11 cellular contexts compared by ENCODE assay signal in genomic region chr2:11417946-11418585, GRCh38. TPM values are rescaled to one million over a fixed set of nuclear protein-coding genes. Genes with fewer than 3 reads are reported as not detected.
DNase-seq lines count a peak whose midpoint lies in the region; ATAC-seq, FAIRE-seq and TF ChIP-seq lines count a peak whose summit lies in the region.
"Had no signal": no experiment of that assay in that cellular context is flagged by ENCODE, and none has a peak within 500 bp of the region (broad histone marks: within the 10 kb centered on the region; RNA-seq: fewer than 3 reads in every experiment).

No MANE protein-coding gene starts in this region.

- peak in 1 of 2 experiments; percentile 57; a peak in 2 of 4 replicates for TF ChIP-seq RAD21 in K562 (CRISPR knock-in tag; conservative IDR thresholded peaks at IDR 0.05 in 1 of 2, IDR thresholded peaks at IDR 0.05 in 1 of 2)

- H3K27me3 Mint-ChIP-seq in neural crest cell (ENCODE audit: low read depth), result no peaks in the 10 kb centered on the region

- no peak overlapping the region for H3K4me3 ChIP-seq in KMS-11 (IDR thresholded peaks at IDR 0.05; ENCODE audit: insufficient read depth, low read depth, low read length)
- H3K4me3 ChIP-seq in K562, result no peak overlapping the region

- in situ Hi-C loops in K562 (cut with MboI), result loop anchor here (25.0 kb wide), 3 partner anchors 181 to 581 kb away; a partner anchor contains a TSS

- intact Hi-C loops in K562 (cut with micrococcal nuclease), result loop anchor here (1.0 to 10.0 kb wide), 2 partner anchors 166 to 583 kb away; no protein-coding TSS in a partner anchor

- H3K4me2 ChIP-seq in KMS-11, result no peak overlapping the region
- H3K4me2 ChIP-seq in K562 (ENCODE audit: insufficient read depth, low read length), result no peak overlapping the region

- H3K27me3 ChIP-seq in KMS-11 (ENCODE audit: insufficient read depth, low read depth), result no peaks in the 10 kb centered on the region
- H3K27me3 ChIP-seq in K562 (ENCODE audit: control insufficient read depth in 2 of 2, insufficient read depth in 2 of 2, low read length in 2 of 2), result no peaks in the 10 kb centered on the region

- H3K79me2 ChIP-seq in KMS-11 (ENCODE audit: insufficient read depth, low read depth), result no peaks in the 10 kb centered on the region
- H3K79me2 ChIP-seq in K562 (ENCODE audit: control insufficient read depth, insufficient read depth, low read length), result no peaks in the 10 kb centered on the region

- WGBS in K562 (ENCODE audit: insufficient coverage, low coverage, missing lambda C conversion rate), result 24% methylated on average over 8 of the region's 8 CpGs

- FAIRE-seq in K562 (lab: Jason Lieb, UNC), result no peak

- H2AFZ ChIP-seq in KMS-11 (ENCODE audit: low read depth) (no peak overlapping the region), K562 (ENCODE audit: low read depth, low read length) (no peak overlapping the region)

- BruUV-seq in K562 (replicated peaks; lab: Mats Ljungman, UMichigan), result no TSS peak

- H3K9ac ChIP-seq in KMS-11, result no peak overlapping the region
- no peak overlapping the region for H3K9ac ChIP-seq in K562 (ENCODE audit: insufficient read depth in 1 of 2, low read depth in 2 of 2, low read length in 2 of 2)

- H3K9me3 Mint-ChIP-seq in neural crest cell, result peaks cover 7% of the 10 kb centered on the region

- H3K36me3 Mint-ChIP-seq in neural crest cell (ENCODE audit: low read depth), result no peaks in the 10 kb centered on the region

- H3K4me3 Mint-ChIP-seq in neural crest cell, result no peak overlapping the region
- H3K4me3 Mint-ChIP-seq: activated T-helper 1 cell treated with anti-CD3 and anti-CD28 coated beads, Interleukin-12 subunit alpha, Interleukin-12 subunit beta, Interleukin-2, Interleukin-4 antibody, amounts not matched to agents 30 ng/mL and 10 ng/mL and 1 ng/mL, durations not matched to agents 14 hours and 24 hours and 36 hours had no signal

- H3K27ac ChIP-seq in KMS-11 (no peak overlapping the region), K562 (ENCODE audit: extremely low read depth, low read depth, low read length) (no peak overlapping the region)

- no peak overlapping the region for H3K27ac Mint-ChIP-seq in neural crest cell (ENCODE audit: unreplicated experiment)
- H3K27ac Mint-ChIP-seq: activated T-helper 1 cell treated with anti-CD3 and anti-CD28 coated beads, Interleukin-12 subunit alpha, Interleukin-12 subunit beta, Interleukin-2, Interleukin-4 antibody, amounts not matched to agents 30 ng/mL and 10 ng/mL and 1 ng/mL, durations not matched to agents 14 hours and 24 hours and 36 hours had no signal

- DNase-seq in NCI-H748 (lab: John Stamatoyannopoulos, UW; ENCODE audit: unreplicated experiment), result peak; percentile 44
- no peak for DNase-seq in NCI-H748 treated with DMSO at 0.1 percent for 48 hours (lab: John Stamatoyannopoulos, UW)
- DNase-seq in K562 (ENCODE audit: extremely low read depth in 1 of 4, low spot score in 3 of 4), result peak; percentile 45 to 66 (median 58)
- DNase-seq in neural crest cell (ENCODE audit: low read depth, low spot score), result no peak
- no peak for DNase-seq in SK-N-DZ (ENCODE audit: low spot score)
- DNase-seq: GOT3, NCI-H2029 had no signal

- H3K9me1 ChIP-seq in K562 (ENCODE audit: control insufficient read depth, insufficient read depth, low read length), result no peaks in the 10 kb centered on the region

- H3K4me1 Mint-ChIP-seq in neural crest cell, result peaks cover 7% of the 10 kb centered on the region

- ATAC-seq in K562 (peak; percentile 33; the same call in 1 of the 3 replicates), HG03025 (IDR thresholded peaks at IDR 0.05; ENCODE audit: low FRiP score, unreplicated experiment) (no peak), HG02763 (IDR thresholded peaks at IDR 0.05; ENCODE audit: unreplicated experiment) (no peak)

- H3K4me1 ChIP-seq in KMS-11 (ENCODE audit: low read depth, poor library complexity, severe bottlenecking), result no peaks in the 10 kb centered on the region
- no peaks in the 10 kb centered on the region for H3K4me1 ChIP-seq in K562 (replicated peaks in 1 of 2; ENCODE audit: control insufficient read depth in 2 of 2, insufficient read depth in 2 of 2, low read length in 2 of 2)

- TF ChIP-seq EP300 in K562 (IDR thresholded peaks at IDR 0.05; ENCODE audit: low read length), result no peak

- CTCF ChIA-PET in K562 (lab: Yijun Ruan, JAX; ENCODE audit: low intra/inter-chr PET ratio), result no interaction called here

- H3K9me3 ChIP-seq in K562 (replicated peaks; ENCODE audit: control insufficient read depth, insufficient read depth, low read depth, low read length), result peaks cover 6% of the 10 kb centered on the region

- no peaks in the 10 kb centered on the region for H3K36me3 ChIP-seq in KMS-11 (ENCODE audit: insufficient read depth)
- H3K36me3 ChIP-seq in K562 (ENCODE audit: control insufficient read depth, insufficient read depth, low read length), result no peaks in the 10 kb centered on the region

- peak; percentile 71 for TF ChIP-seq CTCF in KMS-11 (conservative IDR thresholded peaks at IDR 0.05; ENCODE audit: low read depth, low read length)
- TF ChIP-seq CTCF in K562 (IDR thresholded peaks at IDR 0.05 in 2 of 3, conservative IDR thresholded peaks at IDR 0.05 in 1 of 3; ENCODE audit: insufficient read depth in 2 of 3, low read depth in 1 of 3, low read length in 3 of 3), result peak; percentile 62 to 67 (median 63)
- peak; percentile 60 for TF ChIP-seq CTCF in neural crest cell (conservative IDR thresholded peaks at IDR 0.05)

- POLR2A ChIA-PET in K562 (lab: Yijun Ruan, JAX), result interaction anchor here (0.8 to 1.1 kb wide), 3 partner anchors 12 to 28 kb away, joined by 3 to 5 read pairs (median 3); no protein-coding TSS in a partner anchor

- H4K20me1 ChIP-seq in KMS-11 (ENCODE audit: insufficient read depth) (no peaks in the 10 kb centered on the region), K562 (replicated peaks; ENCODE audit: control insufficient read depth, insufficient read depth, low read length) (no peaks in the 10 kb centered on the region)

- no peak for TF ChIP-seq POLR2A in K562 (conservative IDR thresholded peaks at IDR 0.05)

TF ChIP-seq in K562, 482 proteins besides CTCF, POLR2A, EP300 and RAD21 (continues in another document):
- TF ChIP-seq NCOR1 (IDR thresholded peaks at IDR 0.05), result no peak
- TF ChIP-seq HDGF (IDR thresholded peaks at IDR 0.05), result no peak
- TF ChIP-seq CREB1 (IDR thresholded peaks at IDR 0.05), result no peak
- TF ChIP-seq CREB1 (CRISPR knock-in tag; IDR thresholded peaks at IDR 0.05), result no peak
- no peak for TF ChIP-seq DPF2 (IDR thresholded peaks at IDR 0.05)
- TF ChIP-seq TEAD4 (IDR thresholded peaks at IDR 0.05; ENCODE audit: low read length), result no peak
- no peak for TF ChIP-seq TEAD4 (CRISPR knock-in tag; IDR thresholded peaks at IDR 0.05; ENCODE audit: borderline replicate concordance)
- TF ChIP-seq RFX1 (IDR thresholded peaks at IDR 0.05), result no peak
- no peak for TF ChIP-seq RBM22 (IDR thresholded peaks at IDR 0.05; ENCODE audit: low read depth, low read length, poor library complexity, severe bottlenecking)
- no peak for TF ChIP-seq SRSF9 (IDR thresholded peaks at IDR 0.05; ENCODE audit: borderline replicate concordance, low read depth, low read length)
- TF ChIP-seq ZMIZ1 (IDR thresholded peaks at IDR 0.05; ENCODE audit: low read depth in 2 of 2, low read length in 2 of 2), result no peak

RNA-seq across cellular contexts. Expression of gene E2F6, which starts 47.9 kb away (rescaled TPM):
- 14.1 and 38.5 TPM in 2 replicates for total RNA-seq in K562 (2011; cell fraction: chromatin; rRNA removed; ENCODE audit: low replicate concordance)
- total RNA-seq in K562 (2011; cell fraction: nucleolus; rRNA removed), result 8.8 and 10.9 TPM in 2 replicates
- total RNA-seq in K562 (2011; cell fraction: nucleoplasm; rRNA removed), result 19.7 and 23.1 TPM in 2 replicates
- total RNA-seq in K562 (2014; rRNA removed) (25.1 and 31.8 TPM in 2 replicates), K562 (2014; rRNA removed; fragmentation: Illumina TruSeq; extraction: Trizol) (31.0 and 33.7 TPM in 2 replicates), K562 (2015; rRNA removed; fragmentation: Illumina TruSeq; extraction: Trizol) (25.0 and 26.1 TPM in 2 replicates), K562 (2021) (21.9 and 24.2 TPM in 2 replicates), neural crest cell (28.5 and 28.9 TPM in 2 replicates)
- polyA plus RNA-seq in K562 (2011; rRNA removed) (21.9 and 33.9 TPM in 2 replicates), K562 (2014; fragmentation: Illumina TruSeq; extraction: Trizol) (24.6 and 24.8 TPM in 2 replicates), K562 (2014; fragmentation: Nextera tagmentation; extraction: Ambion mirVana) (10 to 100 TPM; 13.6 to 14.0 TPM), K562 (2014; rRNA removed) (25.0 and 27.8 TPM in 2 replicates)
- polyA plus RNA-seq in K562 (2011; cell fraction: cytosol; rRNA removed), result 8.2 and 11.9 TPM in 2 replicates
- polyA plus RNA-seq in K562 (2011; cell fraction: nucleus; rRNA removed), result 13.0 and 14.7 TPM in 2 replicates
- polyA plus RNA-seq in K562 (2012), result 21.9 and 23.3 TPM in 2 replicates
- 23.7 and 25.7 TPM in 2 replicates for polyA minus RNA-seq in K562 (2011; rRNA and poly(A)+ RNA removed)
- polyA minus RNA-seq in K562 (2011; cell fraction: cytosol; rRNA and poly(A)+ RNA removed), result 10.8 and 11.8 TPM in 2 replicates
- 8.1 and 11.8 TPM in 2 replicates for polyA minus RNA-seq in K562 (2011; cell fraction: nucleus; rRNA and poly(A)+ RNA removed)
- 32.3 and 34.7 TPM in 2 replicates for polyA plus RNA-seq in SK-N-DZ (2014; cell fraction: cytosol; rRNA removed)
- polyA plus RNA-seq in SK-N-DZ (2014; cell fraction: nucleus; rRNA removed), result 25.5 and 29.6 TPM in 2 replicates

Comparison
In these comparisons a context has a peak if more than half of its experiments do, and no peak if none do; other contexts are left out.
1. DNase-seq: peak in NCI-H748 (single experiment) and K562 (4 of 4); none in NCI-H748 treated with DMSO at 0.1 percent for 48 hours (single experiment), neural crest cell (single experiment) and SK-N-DZ (single experiment).
2. Peak in every context shown above with its lines, with median percentiles within 50 percentile points of each other: CTCF ChIP-seq.